8 cellular contexts compared by ENCODE assay signal in genomic region chr13:25375727-25376358, GRCh38. TPM values are rescaled to one million over a fixed set of nuclear protein-coding genes. Genes with fewer than 3 reads are reported as not detected.
DNase-seq lines count a peak whose midpoint lies in the region; ATAC-seq and TF ChIP-seq lines count a peak whose summit lies in the region.

No MANE protein-coding gene starts in this region.

- H3K27me3 ChIP-seq in AG04450 (ENCODE audit: control insufficient read depth, insufficient read depth, low read length), result peaks cover 31% of the 10 kb centered on the region

- peak; percentile 72 for TF ChIP-seq CTCF in AG04450 (IDR thresholded peaks at IDR 0.05; ENCODE audit: low read depth, low read length)

- peak; percentile 10 for DNase-seq in AG04450 (ENCODE audit: low read depth, low spot score)
- peak; percentile 70 for DNase-seq in G401 (ENCODE audit: low spot score)
- DNase-seq in MV-4-11 (lab: John Stamatoyannopoulos, UW), result peak; percentile 29
- peak; percentile 6 for DNase-seq in T-helper 9 cell
- DNase-seq in occipital lobe (lab: John Stamatoyannopoulos, UW), result peak; percentile 6

- H3K27ac ChIP-seq in AG04450 (ENCODE audit: low read depth, low read length), result no peak overlapping the region

- no peaks in the 10 kb centered on the region; the same call in 1 of the 2 replicates for H3K9me3 ChIP-seq in AG04450 (ENCODE audit: control insufficient read depth, insufficient read depth, low read length)

- no peak overlapping the region for H3K4me3 ChIP-seq in AG04450 (ENCODE audit: low read depth, low read length)

- in situ Hi-C loops in G401 (cut with HindIII; ENCODE audit: low sequenced_read_pairs), result no loop called here

- CTCF ChIA-PET in AG04450 (lab: Charles Lee), result interaction anchor here (0.6 to 3.9 kb wide), 21 partner anchors 8 to 292 kb away, joined by 3 to 28 read pairs (median 4); no protein-coding TSS in a partner anchor

- ATAC-seq in esophagus mucosa (peak; percentile 29), HG03342 (IDR thresholded peaks at IDR 0.05; ENCODE audit: unreplicated experiment) (no peak), GM19452 (IDR thresholded peaks at IDR 0.05; ENCODE audit: unreplicated experiment) (no peak)

- POLR2A ChIA-PET in AG04450 (lab: Yijun Ruan, JAX), result no interaction called here

RNA-seq across cellular contexts. Expression of gene ATP8A2, which starts 4.1 kb away (rescaled TPM):
- 0.19 and 0.20 TPM in 2 replicates for polyA plus RNA-seq in AG04450 (2011; rRNA removed)
- 0.23 and 0.35 TPM in 2 replicates for polyA minus RNA-seq in AG04450 (2011; rRNA and poly(A)+ RNA removed)
- total RNA-seq in G401 (2014; rRNA removed; shearing (Covaris generic)), result not detected in 2 replicates
- not detected for total RNA-seq in esophagus mucosa
- 47.3 TPM for total RNA-seq in occipital lobe

Comparison
In these comparisons a context has a peak if more than half of its experiments do, and no peak if none do; other contexts are left out.
1. DNase-seq: peak in every context shown above with its lines; median percentile 70 in G401; 29 in MV-4-11; 10 in AG04450; 6 in T-helper 9 cell; 6 in occipital lobe.
2. RNA of gene ATP8A2, which starts 4.1 kb away (total RNA-seq): 47.3 TPM in occipital lobe (single experiment); not detected in G401 and not detected in esophagus mucosa (single experiment); every median in the first group is over 10 times any median in the second.